Comparison of ENCODE assay signal across 1 cellular context in genomic region chr6:23176883-23177282, GRCh38.
TF ChIP-seq lines count a peak whose summit lies in the region.

No MANE protein-coding gene starts in this region.

TF ChIP-seq in IMR-90, 13 proteins besides CTCF, POLR2A, EP300 and RAD21 (continued from another document):
- TF ChIP-seq MXI1 (IDR thresholded peaks at IDR 0.05; ENCODE audit: borderline replicate concordance, low read depth, low read length) (no peak), RCOR1 (IDR thresholded peaks at IDR 0.05; ENCODE audit: insufficient replicate concordance, low read length) (no peak), SMC3 (IDR thresholded peaks at IDR 0.05; ENCODE audit: low read depth, low read length) (no peak), RFX5 (IDR thresholded peaks at IDR 0.05; ENCODE audit: low read depth, low read length) (no peak), MAZ (IDR thresholded peaks at IDR 0.05; ENCODE audit: borderline replicate concordance, low read depth, low read length) (no peak), FOS (IDR thresholded peaks at IDR 0.05; ENCODE audit: low read depth, low read length) (no peak), BHLHE40 (IDR thresholded peaks at IDR 0.05; ENCODE audit: low read depth, low read length) (no peak)
